9 cellular contexts compared by ENCODE assay signal in genomic region chr22:23845661-23846469, GRCh38. TPM values are rescaled to one million over a fixed set of nuclear protein-coding genes. Genes with fewer than 3 reads are reported as not detected.
DNase-seq lines count a peak whose midpoint lies in the region; ATAC-seq and TF ChIP-seq lines count a peak whose summit lies in the region.
"Had no signal": no experiment of that assay in that cellular context is flagged by ENCODE, and none has a peak within 500 bp of the region (broad histone marks: within the 10 kb centered on the region; RNA-seq: fewer than 3 reads in every experiment).

No MANE protein-coding gene starts in this region.

- H3K27me3 ChIP-seq in esophagus muscularis mucosa: no peaks in the 10 kb centered on the region
- H3K27me3 ChIP-seq in skeletal muscle satellite cell (ENCODE audit: control insufficient read depth, insufficient read depth, low read length): no peaks in the 10 kb centered on the region
- H3K27me3 ChIP-seq in foreskin keratinocyte: peaks cover 4% of the 10 kb centered on the region

- no peaks in the 10 kb centered on the region for H3K36me3 ChIP-seq in OCI-LY7 (ENCODE audit: insufficient read depth, low read length)
- no peaks in the 10 kb centered on the region for H3K36me3 ChIP-seq in esophagus muscularis mucosa
- H3K36me3 ChIP-seq in skeletal muscle satellite cell (ENCODE audit: insufficient read depth, low read length): no peaks in the 10 kb centered on the region

- POLR2A ChIA-PET in OCI-LY7 (lab: Charles Lee): interaction anchor here (0.8 to 3.7 kb wide), 10 partner anchors 12 to 93 kb away, joined by 3 to 43 read pairs (median 6); partner anchors contain the start of genes MIF, MMP11, SLC2A11 and VPREB3

- no peaks in the 10 kb centered on the region for H3K9me2 ChIP-seq in OCI-LY7 (ENCODE audit: insufficient read depth, low read length)

- peak overlapping the region; percentile 76 for H3K4me2 ChIP-seq in OCI-LY7 (ENCODE audit: low read length)
- no peak overlapping the region for H3K4me2 ChIP-seq in skeletal muscle satellite cell (ENCODE audit: low read length)

- TF ChIP-seq CTCF in OCI-LY7 (conservative IDR thresholded peaks at IDR 0.05; ENCODE audit: low read length) (no peak), esophagus muscularis mucosa (IDR thresholded peaks at IDR 0.05) (no peak), foreskin keratinocyte (conservative IDR thresholded peaks at IDR 0.05) (no peak)

- H3K4me3 ChIP-seq in OCI-LY7 (ENCODE audit: low read depth, low read length, poor library complexity, severe bottlenecking) (peak overlapping the region; percentile 7), esophagus muscularis mucosa (no peak overlapping the region), skeletal muscle satellite cell (ENCODE audit: low read length) (no peak overlapping the region)

- DNase-seq in OCI-LY7 (ENCODE audit: low spot score) (peak; percentile 39), esophagus muscularis mucosa (ENCODE audit: extremely low spot score) (no peak), foreskin keratinocyte (no peak)
- DNase-seq: activated CD4-positive, CD25-positive, alpha-beta regulatory T cell; NCI-H2107; stimulated activated naive CD4-positive, alpha-beta T cell had no signal

- H3K4me1 ChIP-seq in OCI-LY7 (ENCODE audit: insufficient read depth, low read length, poor library complexity, severe bottlenecking) (peaks cover 85% of the 10 kb centered on the region), esophagus muscularis mucosa (peaks cover 38 to 42% (median 40%) of the 10 kb centered on the region in 4 donors), skeletal muscle satellite cell (ENCODE audit: control insufficient read depth, insufficient read depth, low read length) (peaks cover 34% of the 10 kb centered on the region), foreskin keratinocyte (no peaks in the 10 kb centered on the region)

- H3K9me3 ChIP-seq in OCI-LY7 (ENCODE audit: low read length) (no peaks in the 10 kb centered on the region), esophagus muscularis mucosa (no peaks in the 10 kb centered on the region), skeletal muscle satellite cell (replicated peaks; ENCODE audit: low read length) (no peaks in the 10 kb centered on the region)

- no peak for TF ChIP-seq POLR2A in esophagus muscularis mucosa (IDR thresholded peaks at IDR 0.05; ENCODE audit: low read depth)

- H3K27ac ChIP-seq in OCI-LY7 (ENCODE audit: low read depth, low read length, poor library complexity, severe bottlenecking): peak overlapping the region; percentile 82
- peak overlapping the region in 3 of 4 donors; percentile 1 to 22 (median 7) for H3K27ac ChIP-seq in esophagus muscularis mucosa (replicated peaks in 1 of 4)
- H3K27ac ChIP-seq in foreskin keratinocyte: no peak overlapping the region

- BruUV-seq in OCI-LY7 (replicated peaks; lab: Mats Ljungman, UMichigan): no TSS peak

- H4K20me1 ChIP-seq in OCI-LY7 (ENCODE audit: insufficient read depth, low read length): no peaks in the 10 kb centered on the region

- TF ChIP-seq EP300 in esophagus muscularis mucosa (IDR thresholded peaks at IDR 0.05): no peak

- CTCF ChIA-PET in OCI-LY7 (lab: Charles Lee; ENCODE audit: unreplicated experiment): interaction anchor here (0.6 to 1.7 kb wide), 5 partner anchors 12 to 710 kb away, joined by 3 to 7 read pairs (median 4); partner anchors contain the start of gene SLC2A11

- no peaks in the 10 kb centered on the region for H3K79me2 ChIP-seq in OCI-LY7 (ENCODE audit: insufficient read depth, low read depth, low read length)

- 79% methylated on average over 12 of the region's 12 CpGs for WGBS in esophagus muscularis mucosa

- no peak for ATAC-seq in HG03520 (IDR thresholded peaks at IDR 0.05; ENCODE audit: unreplicated experiment)
- no peak for ATAC-seq in HG03439 (IDR thresholded peaks at IDR 0.05; ENCODE audit: unreplicated experiment)
- no peak for ATAC-seq in foreskin keratinocyte

- peak overlapping the region; percentile 48; the same call in 1 of the 2 replicates for H2AFZ ChIP-seq in OCI-LY7 (ENCODE audit: low read length)

- intact Hi-C loops in OCI-LY7 (cut with micrococcal nuclease; ENCODE audit: unreplicated experiment) (loop anchor here (5.0 kb wide), 2 partner anchors 94 to 219 kb away; partner anchors contain the start of genes VPREB3 and ZNF70), esophagus muscularis mucosa (cut with DNase I) (loop anchor here (5.0 kb wide), 2 partner anchors 79 to 304 kb away; partner anchors contain the start of gene CHCHD10)

- H3K9ac ChIP-seq in skeletal muscle satellite cell (ENCODE audit: low read depth, low read length): peak overlapping the region; percentile 44

RNA-seq across cellular contexts. Expression of gene DERL3, which starts 7.1 kb away (rescaled TPM):
- total RNA-seq in OCI-LY7 (2014; rRNA removed; shearing (Covaris generic)): 34.6 and 44.6 TPM in 2 replicates
- total RNA-seq in OCI-LY7 (2022) (52.1 and 64.1 TPM in 2 replicates), esophagus muscularis mucosa (not detected), foreskin keratinocyte (1.9 and 3.5 TPM in 2 replicates)
- total RNA-seq in skeletal muscle satellite cell (2012; rRNA removed): under 0.01 and 0.22 TPM in 2 replicates
- 3.3 and 3.6 TPM in 2 replicates for polyA plus RNA-seq in foreskin keratinocyte

RNA-seq across cellular contexts. Expression of gene SLC2A11, which starts 11.8 kb away (rescaled TPM):
- 16.0 and 16.4 TPM in 2 replicates for total RNA-seq in OCI-LY7 (2014; rRNA removed; shearing (Covaris generic))
- total RNA-seq in OCI-LY7 (2022) (41.6 and 50.2 TPM in 2 replicates), esophagus muscularis mucosa (10 to 100 TPM; 11.6 to 17.4 (median 15.3) TPM), foreskin keratinocyte (3.2 and 3.9 TPM in 2 replicates)
- total RNA-seq in skeletal muscle satellite cell (2012; rRNA removed): 7.2 and 9.6 TPM in 2 replicates
- 2.7 and 3.3 TPM in 2 replicates for polyA plus RNA-seq in foreskin keratinocyte

RNA-seq across cellular contexts. Expression of gene MIF, which starts 48.3 kb away (rescaled TPM):
- total RNA-seq in OCI-LY7 (2014; rRNA removed; shearing (Covaris generic)): 861 and 1,440 TPM in 2 replicates
- total RNA-seq in OCI-LY7 (2022): 1,078 and 1,202 TPM in 2 replicates
- 100 to 1,000 TPM; 158 to 372 (median 263) TPM for total RNA-seq in esophagus muscularis mucosa
- 317 and 338 TPM in 2 replicates for total RNA-seq in skeletal muscle satellite cell (2012; rRNA removed)
- 887 and 900 TPM in 2 replicates for total RNA-seq in foreskin keratinocyte
- polyA plus RNA-seq in foreskin keratinocyte: 995 and 1,070 TPM in 2 replicates

RNA-seq across cellular contexts. Expression of gene SMARCB1, which starts 59.1 kb away (rescaled TPM):
- 265 and 297 TPM in 2 replicates for total RNA-seq in OCI-LY7 (2014; rRNA removed; shearing (Covaris generic))
- total RNA-seq in OCI-LY7 (2022) (242 and 252 TPM in 2 replicates), esophagus muscularis mucosa (10 to 100 TPM; 28.8 to 55.6 (median 34.9) TPM), foreskin keratinocyte (96.9 and 99.4 TPM in 2 replicates)
- total RNA-seq in skeletal muscle satellite cell (2012; rRNA removed): 46.1 and 47.2 TPM in 2 replicates
- polyA plus RNA-seq in foreskin keratinocyte: 113 and 121 TPM in 2 replicates
